Comparison of ENCODE assay signal across 1 cellular context in the genomic region with DNA sequence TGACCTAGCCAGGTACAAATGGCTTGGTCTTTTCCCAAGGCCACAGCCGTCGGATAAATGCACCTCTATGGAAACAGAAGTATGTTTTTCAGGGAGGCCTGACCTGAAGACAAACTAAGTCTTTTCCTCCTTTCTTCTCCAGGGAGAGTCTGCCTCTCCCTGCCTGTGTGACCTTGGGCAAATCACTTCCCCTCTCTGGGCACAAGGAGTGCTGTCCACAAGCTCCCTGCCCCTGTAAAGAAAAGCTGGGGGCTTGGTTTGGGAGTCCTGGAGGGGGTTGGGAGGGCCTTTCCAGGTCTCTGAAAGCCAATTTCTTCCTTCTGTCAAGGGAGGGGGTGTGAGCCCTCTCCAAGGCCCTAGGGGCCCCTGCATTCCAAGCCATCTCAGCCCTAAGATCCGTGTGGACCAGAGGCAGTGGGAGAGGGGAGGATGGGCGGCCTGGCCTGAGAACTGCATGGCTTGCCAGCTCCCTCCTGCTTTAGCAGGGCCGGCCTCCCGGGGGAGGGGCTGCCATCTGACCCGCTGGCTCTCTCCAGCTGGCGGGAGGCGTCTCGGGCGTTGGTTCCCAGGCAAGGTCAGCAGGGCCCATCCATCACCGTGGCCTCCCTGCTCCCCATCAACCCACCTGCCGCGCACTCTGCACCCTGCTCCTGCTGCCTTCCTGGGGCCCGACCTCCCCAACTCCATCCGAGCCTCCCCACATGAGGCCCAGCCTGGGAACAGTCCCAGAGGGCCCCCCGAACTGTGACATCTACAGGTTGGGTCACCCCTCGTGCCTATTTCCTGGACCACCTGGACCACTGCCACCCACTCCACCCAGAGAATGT.
A peak's percentile ranks its signal among the peaks of the same experiment; 100 is the strongest.
TF ChIP-seq lines count a peak whose summit lies in the region.

No MANE protein-coding gene starts in this region.

TF ChIP-seq in HepG2, 621 proteins besides CTCF, POLR2A, EP300 and RAD21 (continued from another document and continues in another):
- no peak for TF ChIP-seq SNAPC4 (CRISPR knock-in tag; IDR thresholded peaks at IDR 0.05)
- TF ChIP-seq ZFP91 (CRISPR knock-in tag; IDR thresholded peaks at IDR 0.05; ENCODE audit: borderline replicate concordance) = peak; percentile 16; the same call in 1 of the 2 replicates
- no peak for TF ChIP-seq SRSF4 (IDR thresholded peaks at IDR 0.05; ENCODE audit: low read depth, low read length, poor library complexity, severe bottlenecking)
- no peak for TF ChIP-seq BRD4 (CRISPR knock-in tag; IDR thresholded peaks at IDR 0.05)
- peak; percentile 82; the same call in 1 of the 2 replicates for TF ChIP-seq ZSCAN22 (CRISPR knock-in tag; IDR thresholded peaks at IDR 0.05)
- TF ChIP-seq MEIS2 (CRISPR knock-in tag; IDR thresholded peaks at IDR 0.05) = no peak
- no peak for TF ChIP-seq RFXAP (CRISPR knock-in tag; IDR thresholded peaks at IDR 0.05; ENCODE audit: borderline replicate concordance)
- no peak for TF ChIP-seq ZNF136 (CRISPR knock-in tag; IDR thresholded peaks at IDR 0.05; ENCODE audit: low read depth)
- TF ChIP-seq KAT2B (IDR thresholded peaks at IDR 0.05; ENCODE audit: borderline replicate concordance, low read depth, low read length) = no peak
- no peak for TF ChIP-seq GABPA (IDR thresholded peaks at IDR 0.05; ENCODE audit: low read depth, low read length)
- TF ChIP-seq GABPA (CRISPR knock-in tag; IDR thresholded peaks at IDR 0.05; ENCODE audit: low read depth) = no peak
- no peak for TF ChIP-seq HIVEP1 (CRISPR knock-in tag; IDR thresholded peaks at IDR 0.05)
- no peak for TF ChIP-seq ZBTB40 (IDR thresholded peaks at IDR 0.05)
- TF ChIP-seq ZBTB40 (CRISPR knock-in tag; IDR thresholded peaks at IDR 0.05) = no peak
- no peak for TF ChIP-seq LCORL (IDR thresholded peaks at IDR 0.05)
- TF ChIP-seq LCORL (CRISPR knock-in tag; IDR thresholded peaks at IDR 0.05) = 0 out of 2 replicates have a peak, but pooled peaks have one; percentile 23
- TF ChIP-seq ZNF354B (CRISPR knock-in tag; IDR thresholded peaks at IDR 0.05) = no peak
- no peak for TF ChIP-seq MTA1 (CRISPR knock-in tag; IDR thresholded peaks at IDR 0.05; ENCODE audit: borderline replicate concordance)
- no peak for TF ChIP-seq ZNF772 (CRISPR knock-in tag; IDR thresholded peaks at IDR 0.05)
- TF ChIP-seq HOXA3 (CRISPR knock-in tag; IDR thresholded peaks at IDR 0.05) = peak; percentile 33; the same call in 1 of the 2 replicates
- TF ChIP-seq ZNF768 (CRISPR knock-in tag; IDR thresholded peaks at IDR 0.05) = peak; percentile 83
- no peak for TF ChIP-seq PLRG1 (conservative IDR thresholded peaks at IDR 0.05)
- TF ChIP-seq ZNF10 (CRISPR knock-in tag; IDR thresholded peaks at IDR 0.05; ENCODE audit: borderline replicate concordance, low read depth) = no peak
- TF ChIP-seq NR2F1 (CRISPR knock-in tag; IDR thresholded peaks at IDR 0.05) = peak in 1 of 2 experiments; percentile 17; a peak in 1 of 4 replicates
- TF ChIP-seq, protein P1, sequence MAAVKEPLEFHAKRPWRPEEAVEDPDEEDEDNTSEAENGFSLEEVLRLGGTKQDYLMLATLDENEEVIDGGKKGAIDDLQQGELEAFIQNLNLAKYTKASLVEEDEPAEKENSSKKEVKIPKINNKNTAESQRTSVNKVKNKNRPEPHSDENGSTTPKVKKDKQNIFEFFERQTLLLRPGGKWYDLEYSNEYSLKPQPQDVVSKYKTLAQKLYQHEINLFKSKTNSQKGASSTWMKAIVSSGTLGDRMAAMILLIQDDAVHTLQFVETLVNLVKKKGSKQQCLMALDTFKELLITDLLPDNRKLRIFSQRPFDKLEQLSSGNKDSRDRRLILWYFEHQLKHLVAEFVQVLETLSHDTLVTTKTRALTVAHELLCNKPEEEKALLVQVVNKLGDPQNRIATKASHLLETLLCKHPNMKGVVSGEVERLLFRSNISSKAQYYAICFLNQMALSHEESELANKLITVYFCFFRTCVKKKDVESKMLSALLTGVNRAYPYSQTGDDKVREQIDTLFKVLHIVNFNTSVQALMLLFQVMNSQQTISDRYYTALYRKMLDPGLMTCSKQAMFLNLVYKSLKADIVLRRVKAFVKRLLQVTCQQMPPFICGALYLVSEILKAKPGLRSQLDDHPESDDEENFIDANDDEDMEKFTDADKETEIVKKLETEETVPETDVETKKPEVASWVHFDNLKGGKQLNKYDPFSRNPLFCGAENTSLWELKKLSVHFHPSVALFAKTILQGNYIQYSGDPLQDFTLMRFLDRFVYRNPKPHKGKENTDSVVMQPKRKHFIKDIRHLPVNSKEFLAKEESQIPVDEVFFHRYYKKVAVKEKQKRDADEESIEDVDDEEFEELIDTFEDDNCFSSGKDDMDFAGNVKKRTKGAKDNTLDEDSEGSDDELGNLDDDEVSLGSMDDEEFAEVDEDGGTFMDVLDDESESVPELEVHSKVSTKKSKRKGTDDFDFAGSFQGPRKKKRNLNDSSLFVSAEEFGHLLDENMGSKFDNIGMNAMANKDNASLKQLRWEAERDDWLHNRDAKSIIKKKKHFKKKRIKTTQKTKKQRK (IDR thresholded peaks at IDR 0.05; ENCODE audit: low read length) = no peak
- peak; percentile 69; the same call in 1 of the 2 replicates for TF ChIP-seq ZIK1 (CRISPR knock-in tag; IDR thresholded peaks at IDR 0.05; ENCODE audit: borderline replicate concordance, low read depth)
- TF ChIP-seq FOXK1 (CRISPR knock-in tag; IDR thresholded peaks at IDR 0.05; ENCODE audit: borderline replicate concordance, low read depth) = no peak
- no peak for TF ChIP-seq SMAD1 (CRISPR knock-in tag; IDR thresholded peaks at IDR 0.05; ENCODE audit: borderline replicate concordance, low read depth)
- TF ChIP-seq, protein P2, sequence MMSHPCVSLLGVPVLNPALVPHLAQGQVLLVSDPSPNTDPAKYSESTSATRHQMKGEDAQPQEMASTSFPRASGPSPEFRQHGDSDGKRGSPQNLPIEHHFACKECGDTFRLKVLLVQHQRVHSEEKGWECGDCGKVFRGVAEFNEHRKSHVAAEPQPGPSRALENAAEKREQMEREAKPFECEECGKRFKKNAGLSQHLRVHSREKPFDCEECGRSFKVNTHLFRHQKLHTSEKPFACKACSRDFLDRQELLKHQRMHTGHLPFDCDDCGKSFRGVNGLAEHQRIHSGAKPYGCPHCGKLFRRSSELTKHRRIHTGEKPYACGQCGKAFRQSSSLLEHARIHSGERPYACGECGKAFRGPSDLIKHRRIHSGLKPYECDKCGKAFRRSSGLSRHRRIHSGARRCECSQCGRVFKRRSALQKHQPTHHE (CRISPR knock-in tag; IDR thresholded peaks at IDR 0.05; ENCODE audit: borderline replicate concordance) = no peak
- TF ChIP-seq NR2F6 (IDR thresholded peaks at IDR 0.05) = no peak
- peak; percentile 52; the same call in 1 of the 2 replicates for TF ChIP-seq NR2F6 (CRISPR knock-in tag; IDR thresholded peaks at IDR 0.05)
- no peak for TF ChIP-seq ZNF101 (CRISPR knock-in tag; IDR thresholded peaks at IDR 0.05; ENCODE audit: borderline replicate concordance, low read depth)
- TF ChIP-seq, protein P3, sequence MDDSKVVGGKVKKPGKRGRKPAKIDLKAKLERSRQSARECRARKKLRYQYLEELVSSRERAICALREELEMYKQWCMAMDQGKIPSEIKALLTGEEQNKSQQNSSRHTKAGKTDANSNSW (CRISPR knock-in tag; IDR thresholded peaks at IDR 0.05; ENCODE audit: borderline replicate concordance) = no peak
- TF ChIP-seq FLYWCH1 (CRISPR knock-in tag; IDR thresholded peaks at IDR 0.05) = no peak
- TF ChIP-seq ISL2 (CRISPR knock-in tag; IDR thresholded peaks at IDR 0.05) = 0 out of 2 replicates have a peak, but pooled peaks have one; percentile 12
